ENCODE assay signal across 25 cellular contexts in genomic region chrX:68659385-68659784, GRCh38. TPM values are rescaled to one million over a fixed set of nuclear protein-coding genes. Genes with fewer than 3 reads are reported as not detected.
DNase-seq lines count a peak whose midpoint lies in the region; TF ChIP-seq lines count a peak whose summit lies in the region.
"Had no signal": no experiment of that assay in that cellular context is flagged by ENCODE, and none has a peak within 500 bp of the region (broad histone marks: within the 10 kb centered on the region; RNA-seq: fewer than 3 reads in every experiment).

No MANE protein-coding gene starts in this region.

- no peaks in the 10 kb centered on the region for H3K36me3 ChIP-seq in H7 (replicated peaks; ENCODE audit: control insufficient read depth, insufficient read depth, low read length)
- no peaks in the 10 kb centered on the region for H3K36me3 ChIP-seq in osteoblast (ENCODE audit: insufficient read depth, low read length)
- H3K36me3 ChIP-seq in sigmoid colon: no peaks in the 10 kb centered on the region
- H3K36me3 ChIP-seq: left lung, thyroid gland had no signal

- H3K27ac ChIP-seq in osteoblast (ENCODE audit: low read depth, low read length): no peak overlapping the region
- H3K27ac ChIP-seq in sigmoid colon: no peak overlapping the region
- H3K27ac ChIP-seq: GM23248, left lung, parathyroid adenoma, thyroid gland had no signal

- no peak for TF ChIP-seq EP300 in sigmoid colon (IDR thresholded peaks at IDR 0.05)

- H3K79me2 ChIP-seq in osteoblast (ENCODE audit: insufficient read depth, low read length): no peaks in the 10 kb centered on the region
- H3K79me2 ChIP-seq: parathyroid adenoma had no signal

- 57 to 59% methylated on average over 5 of the region's 5 CpGs for WGBS in sigmoid colon, 2 donors

- peak overlapping the region; percentile 36 for H2AFZ ChIP-seq in osteoblast (ENCODE audit: low read length)
- H2AFZ ChIP-seq: GM23248, parathyroid adenoma had no signal

- H3K4me2 ChIP-seq in osteoblast (ENCODE audit: insufficient read depth, low read length): no peak overlapping the region
- H3K4me2 ChIP-seq: SK-N-SH had no signal

- H3K27me3 ChIP-seq in H7 (ENCODE audit: control insufficient read depth, insufficient read depth, low read length): no peaks in the 10 kb centered on the region
- H3K27me3 ChIP-seq in osteoblast (ENCODE audit: insufficient read depth, low read length): peaks cover 8% of the 10 kb centered on the region
- no peaks in the 10 kb centered on the region for H3K27me3 ChIP-seq in sigmoid colon

- H4K20me1 ChIP-seq in osteoblast (ENCODE audit: insufficient read depth, low read length): no peaks in the 10 kb centered on the region

- TF ChIP-seq CTCF in osteoblast (IDR thresholded peaks at IDR 0.05; ENCODE audit: extremely low read depth, low read depth, low read length) (no peak), sigmoid colon (IDR thresholded peaks at IDR 0.05) (no peak)

- H3K4me1 ChIP-seq in osteoblast (ENCODE audit: insufficient read depth, low read length) (peaks cover 11% of the 10 kb centered on the region), sigmoid colon (no peaks in the 10 kb centered on the region)
- H3K4me1 ChIP-seq: left lung, parathyroid adenoma, thyroid gland had no signal

- H3K9me3 ChIP-seq in osteoblast (ENCODE audit: low read depth, low read length) (no peaks in the 10 kb centered on the region), sigmoid colon (no peaks in the 10 kb centered on the region)
- H3K9me3 ChIP-seq: left lung, SK-N-SH, thyroid gland had no signal

- DNase-seq in H7 (peak; percentile 31), MV-4-11 (lab: John Stamatoyannopoulos, UW) (peak; percentile 31), glomerular visceral epithelial cell (ENCODE audit: extremely low spot score) (peak; percentile 11), osteoblast (ENCODE audit: insufficient read length, low spot score, missing footprints) (no peak), sigmoid colon (no peak), mesenteric fat pad (ENCODE audit: low spot score) (no peak), dermis blood vessel endothelial cell (no peak)
- DNase-seq: activated CD4-positive, CD25-positive, alpha-beta regulatory T cell treated with anti-CD3 and anti-CD28 coated beads, Interleukin-2, amount 50 U/mL, for 72 hours; activated CD8-positive, alpha-beta memory T cell treated with anti-CD3 and anti-CD28 coated beads for 24 hours; activated naive CD8-positive, alpha-beta T cell treated with anti-CD3 and anti-CD28 coated beads for 36 hours; activated T-cell treated with anti-CD3 and anti-CD28 coated beads, Interleukin-2, amount 50 U/mL, for 72 hours; AML-193; COR-L47; cortex of kidney; foreskin fibroblast; left lung; naive thymus-derived CD4-positive, alpha-beta T cell; NCI-H187; NCI-H345; SK-N-SH; stimulated activated naive B cell treated with anti-CD40 and anti-IgM and Interleukin-4, amounts not matched to agents 10 μg/mL and 1 μg/mL and 100 μg/mL, for 72 hours; T-helper 9 cell; thyroid gland had no signal

- no peak for TF ChIP-seq POLR2A in sigmoid colon (IDR thresholded peaks at IDR 0.05)

- H3K4me3 ChIP-seq in H7 (ENCODE audit: insufficient read depth, low read depth, low read length) (no peak overlapping the region), osteoblast (ENCODE audit: insufficient read depth, low read length) (no peak overlapping the region), sigmoid colon (no peak overlapping the region)
- H3K4me3 ChIP-seq: GM23248, left lung, thyroid gland had no signal

- intact Hi-C loops in sigmoid colon (cut with DNase I): no loop called here

RNA-seq across cellular contexts. Expression of gene STARD8, which starts 11.9 kb away (rescaled TPM):
- total RNA-seq in H7 (2014; rRNA removed; shearing (Covaris generic)): 9.5 and 16.1 TPM in 2 replicates
- 1.4 and 1.5 TPM in 2 replicates for total RNA-seq in osteoblast
- 10 to 100 TPM in 1 of 4 donors, 1 to 10 TPM in 3; 5.3 to 10.7 (median 8.5) TPM for total RNA-seq in sigmoid colon
- 1 to 10 TPM in 2 of 3 donors, under 1 TPM in 1; 0.92 to 2.9 (median 2.4) TPM for polyA plus RNA-seq in sigmoid colon
- total RNA-seq in mesenteric fat pad: 21.9 TPM
- total RNA-seq in dermis blood vessel endothelial cell: 21.6 and 46.4 TPM in 2 replicates

Comparison
In these comparisons a context has a peak if more than half of its experiments do, and no peak if none do; other contexts are left out.
1. DNase-seq: peak in H7 (single experiment), MV-4-11 (single experiment) and glomerular visceral epithelial cell (single experiment); none in osteoblast (single experiment), sigmoid colon (single experiment), mesenteric fat pad (single experiment) and dermis blood vessel endothelial cell (single experiment).